In genomic region chr1:71492298-71493041, GRCh38 we compare ENCODE assay signal across 22 cellular contexts.
DNase-seq lines count a peak whose midpoint lies in the region; ATAC-seq, FAIRE-seq and TF ChIP-seq lines count a peak whose summit lies in the region.
"Had no signal": no experiment of that assay in that cellular context is flagged by ENCODE, and none has a peak within 500 bp of the region (broad histone marks: within the 10 kb centered on the region; RNA-seq: fewer than 3 reads in every experiment).

No MANE protein-coding gene starts in this region.

- no peak for TF ChIP-seq CTCF in coronary artery (IDR thresholded peaks at IDR 0.05)
- no peak for TF ChIP-seq CTCF in lower lobe of right lung (IDR thresholded peaks at IDR 0.05)
- TF ChIP-seq CTCF in transverse colon (IDR thresholded peaks at IDR 0.05): no peak

- H3K27ac ChIP-seq in coronary artery (no peak overlapping the region), lower lobe of right lung (no peak overlapping the region), transverse colon (no peak overlapping the region)
- H3K27ac ChIP-seq: BLaER1 treated with 17β-estradiol and CSF1 and Interleukin-3, amounts not matched to agents 10 nM and 100 nM had no signal

- intact Hi-C loops in lower lobe of right lung (cut with DNase I) (no loop called here), transverse colon (cut with DNase I; ENCODE audit: low total_unique reads) (no loop called here)

- 70 to 74% methylated on average over 6 to 7 of the region's 7 CpGs for WGBS in transverse colon (ENCODE audit: low coverage in 1 of 2), 2 donors

- H3K4me1 ChIP-seq in lower lobe of right lung (no peaks in the 10 kb centered on the region), transverse colon (peaks cover 0 to 13% (median 4%) of the 10 kb centered on the region in 4 donors)
- H3K4me1 ChIP-seq: Caco-2 had no signal

- H3K36me3 ChIP-seq in MG63: no peaks in the 10 kb centered on the region
- no peaks in the 10 kb centered on the region for H3K36me3 ChIP-seq in lower lobe of right lung
- no peaks in the 10 kb centered on the region for H3K36me3 ChIP-seq in transverse colon
- H3K36me3 ChIP-seq: BLaER1 treated with 17β-estradiol and CSF1 and Interleukin-3, amounts not matched to agents 10 nM and 100 nM had no signal

- TF ChIP-seq POLR2A in transverse colon (IDR thresholded peaks at IDR 0.05): no peak
- no peak for TF ChIP-seq POLR2A in GM12891 (IDR thresholded peaks at IDR 0.05; ENCODE audit: low read depth, low read length)

- in situ Hi-C loops in transverse colon (cut with MboI; ENCODE audit: low pct_ligation_motif_present in 1 of 4, low pct_unique_long_range_greater_than_20kb in 1 of 4, low sequenced_read_pairs in 3 of 4): no loop called here

- FAIRE-seq in GM12891 (lab: Jason Lieb, UNC): no peak
- FAIRE-seq: G401.6, H54 had no signal

- DNase-seq in DMS79 treated with DMSO at 0.1 percent for 48 hours (lab: John Stamatoyannopoulos, UW) (peak; percentile 38), MG63 (no peak), coronary artery (ENCODE audit: low spot score) (no peak), lower lobe of right lung (no peak), SHP77 (lab: John Stamatoyannopoulos, UW) (no peak), transverse colon (no peak), DMS153 (lab: John Stamatoyannopoulos, UW) (no peak), GM12891 (ENCODE audit: insufficient read length, low spot score) (no peak)
- DNase-seq: Caco-2; CD4-positive, alpha-beta memory T cell; DMS 273 treated with DMSO at 0.1 percent for 48 hours; NCI-H1092; NCI-H1436; NCI-H187 treated with DMSO at 0.1 percent for 48 hours; NCI-H2107; NCI-H226; NCI-H524; NCI-H82; Right ventricle myocardium superior had no signal

- H3K4me3 ChIP-seq in MG63 (peak overlapping the region; percentile 32), coronary artery (peak overlapping the region; percentile 45), lower lobe of right lung (peak overlapping the region; percentile 20), transverse colon (no peak overlapping the region)
- H3K4me3 ChIP-seq: BLaER1 treated with 17β-estradiol and CSF1 and Interleukin-3, amounts not matched to agents 10 nM and 100 nM had no signal

- no peak for TF ChIP-seq EP300 in transverse colon (IDR thresholded peaks at IDR 0.05; ENCODE audit: low read depth)

- ATAC-seq in lower lobe of right lung: peak in 1 of 2 donors; percentile 83

- H3K27me3 ChIP-seq in MG63: no peaks in the 10 kb centered on the region
- no peaks in the 10 kb centered on the region for H3K27me3 ChIP-seq in lower lobe of right lung (ENCODE audit: low read depth)
- no peaks in the 10 kb centered on the region for H3K27me3 ChIP-seq in transverse colon
- H3K27me3 ChIP-seq: BLaER1 treated with 17β-estradiol and CSF1 and Interleukin-3, amounts not matched to agents 10 nM and 100 nM had no signal

- H3K9me3 ChIP-seq in MG63 (no peaks in the 10 kb centered on the region), lower lobe of right lung (no peaks in the 10 kb centered on the region), transverse colon (no peaks in the 10 kb centered on the region)
- H3K9me3 ChIP-seq: Caco-2 had no signal

TF ChIP-seq in GM12891, 5 proteins besides CTCF, POLR2A, EP300 and RAD21:
- TF ChIP-seq PAX5 (IDR thresholded peaks at IDR 0.05; ENCODE audit: insufficient read depth, low read length, severe bottlenecking): no peak
- TF ChIP-seq POLR2AphosphoS5 (IDR thresholded peaks at IDR 0.05; ENCODE audit: low read depth, low read length): no peak
- no peak for TF ChIP-seq TAF1 (IDR thresholded peaks at IDR 0.05; ENCODE audit: low read depth, low read length)
- no peak for TF ChIP-seq POU2F2 (IDR thresholded peaks at IDR 0.05; ENCODE audit: low read depth, low read length)
- no peak for TF ChIP-seq SPI1 (IDR thresholded peaks at IDR 0.05; ENCODE audit: low read depth, low read length)

Comparison
In these comparisons a context has a peak if more than half of its experiments do, and no peak if none do; other contexts are left out.
1. H3K4me3 ChIP-seq: peak in MG63 (single experiment), coronary artery (single experiment) and lower lobe of right lung (single experiment); none in transverse colon (0 of 4).